ENCODE assay signal across 15 cellular contexts in the genomic region with DNA sequence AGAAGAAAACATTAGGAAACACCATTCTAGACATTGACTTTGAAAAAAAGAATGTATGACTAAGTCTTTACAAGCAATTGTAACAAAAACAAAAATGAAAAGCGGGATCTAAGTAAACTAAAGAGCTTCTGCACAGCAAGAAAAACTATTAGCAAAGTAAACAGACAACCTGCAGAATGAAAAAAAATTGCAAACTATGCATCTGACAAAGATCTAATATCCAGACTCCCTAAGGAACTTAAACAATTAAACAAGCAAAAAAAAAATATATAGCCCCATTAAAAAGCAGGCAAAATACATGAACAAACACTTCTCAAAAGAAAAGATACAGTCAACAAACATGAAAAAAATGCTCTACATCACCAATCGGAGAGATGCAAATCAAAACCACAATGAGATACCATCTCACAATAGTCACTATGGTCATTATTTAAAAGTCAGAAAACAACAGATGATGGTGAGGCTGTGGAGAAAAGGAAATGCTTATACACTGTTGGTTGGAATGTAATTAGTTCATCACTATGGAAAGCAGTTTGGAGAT.
DNase-seq lines count a peak whose midpoint lies in the region; ATAC-seq and TF ChIP-seq lines count a peak whose summit lies in the region.
"Had no signal": no experiment of that assay in that cellular context is flagged by ENCODE, and none has a peak within 500 bp of the region (broad histone marks: within the 10 kb centered on the region; RNA-seq: fewer than 3 reads in every experiment).

No MANE protein-coding gene starts in this region.

- CTCF ChIA-PET in OCI-LY7 (lab: Charles Lee; ENCODE audit: unreplicated experiment): no interaction called here

- H3K4me1 ChIP-seq in OCI-LY7 (ENCODE audit: insufficient read depth, low read length, poor library complexity, severe bottlenecking): no peaks in the 10 kb centered on the region
- H3K4me1 ChIP-seq: BE2C had no signal

- POLR2A ChIA-PET in OCI-LY7 (lab: Charles Lee): no interaction called here

- peak overlapping the region; percentile 47 for H3K27ac ChIP-seq in brain microvascular endothelial cell
- no peak overlapping the region for H3K27ac ChIP-seq in OCI-LY7 (ENCODE audit: low read depth, low read length, poor library complexity, severe bottlenecking)
- H3K27ac ChIP-seq: SJCRH30 had no signal

- no peak overlapping the region for H2AFZ ChIP-seq in OCI-LY7 (ENCODE audit: low read length)

- no TSS peak for BruUV-seq in OCI-LY7 (replicated peaks; lab: Mats Ljungman, UMichigan)

- no peaks in the 10 kb centered on the region for H4K20me1 ChIP-seq in OCI-LY7 (ENCODE audit: insufficient read depth, low read length)

- H3K4me3 ChIP-seq in brain microvascular endothelial cell (ENCODE audit: low read depth, low read length) (no peak overlapping the region), OCI-LY7 (ENCODE audit: low read depth, low read length, poor library complexity, severe bottlenecking) (no peak overlapping the region)
- H3K4me3 ChIP-seq: SJCRH30 had no signal

- no peak for ATAC-seq in HG03025 (IDR thresholded peaks at IDR 0.05; ENCODE audit: low FRiP score, unreplicated experiment)
- ATAC-seq: left colon had no signal

- TF ChIP-seq CTCF in brain microvascular endothelial cell (IDR thresholded peaks at IDR 0.05; ENCODE audit: low read depth, low read length, missing control alignments) (no peak), OCI-LY7 (conservative IDR thresholded peaks at IDR 0.05; ENCODE audit: low read length) (no peak)

- no peak overlapping the region for H3K4me2 ChIP-seq in OCI-LY7 (ENCODE audit: low read length)

- in situ Hi-C loops in brain microvascular endothelial cell (cut with HindIII; ENCODE audit: low pct_ligation_motif_present, low sequenced_read_pairs): loop anchor here (25.0 kb wide), 1 partner anchor 160 kb away; a partner anchor contains a TSS

- no peaks in the 10 kb centered on the region for H3K27me3 ChIP-seq in brain microvascular endothelial cell (replicated peaks)
- H3K27me3 ChIP-seq: BE2C, SJCRH30 had no signal

- no peaks in the 10 kb centered on the region for H3K9me2 ChIP-seq in OCI-LY7 (ENCODE audit: insufficient read depth, low read length)

- H3K36me3 ChIP-seq in brain microvascular endothelial cell (replicated peaks) (no peaks in the 10 kb centered on the region), OCI-LY7 (ENCODE audit: insufficient read depth, low read length) (no peaks in the 10 kb centered on the region)
- H3K36me3 ChIP-seq: BE2C, SJCRH30 had no signal

- no peaks in the 10 kb centered on the region for H3K9me3 ChIP-seq in OCI-LY7 (ENCODE audit: low read length)
- H3K9me3 ChIP-seq: BE2C, SJCRH30 had no signal

- intact Hi-C loops in OCI-LY7 (cut with micrococcal nuclease; ENCODE audit: unreplicated experiment): no loop called here

- H3K79me2 ChIP-seq in OCI-LY7 (ENCODE audit: insufficient read depth, low read depth, low read length): no peaks in the 10 kb centered on the region

- DNase-seq in AG08395 (ENCODE audit: low spot score) (peak; percentile 2), LHCN-M2 (ENCODE audit: low read depth) (peak; percentile 88), brain microvascular endothelial cell (peak; percentile 44), iris pigment epithelial cell (ENCODE audit: low read depth) (peak; percentile 73), T-helper 1 cell (no peak), OCI-LY7 (ENCODE audit: low spot score) (no peak), UCSD-AML1 (lab: John Stamatoyannopoulos, UW; ENCODE audit: unreplicated experiment) (no peak)
- DNase-seq: activated effector memory CD4-positive, alpha-beta T cell treated with Interleukin-2 at 50 U/mL for 16 hours; BE2C; DMS153; hippocampal formation; left colon; NCI-H2029 treated with DMSO at 0.1 percent for 48 hours; SJCRH30 had no signal

Comparison
In these comparisons a context has a peak if more than half of its experiments do, and no peak if none do; other contexts are left out.
1. DNase-seq: peak in AG08395 (single experiment), LHCN-M2 (single experiment), brain microvascular endothelial cell (single experiment) and iris pigment epithelial cell (single experiment); none in T-helper 1 cell (0 of 5), OCI-LY7 (single experiment) and UCSD-AML1 (single experiment).